Comparison of ENCODE assay signal across 1 cellular context in the genomic region with DNA sequence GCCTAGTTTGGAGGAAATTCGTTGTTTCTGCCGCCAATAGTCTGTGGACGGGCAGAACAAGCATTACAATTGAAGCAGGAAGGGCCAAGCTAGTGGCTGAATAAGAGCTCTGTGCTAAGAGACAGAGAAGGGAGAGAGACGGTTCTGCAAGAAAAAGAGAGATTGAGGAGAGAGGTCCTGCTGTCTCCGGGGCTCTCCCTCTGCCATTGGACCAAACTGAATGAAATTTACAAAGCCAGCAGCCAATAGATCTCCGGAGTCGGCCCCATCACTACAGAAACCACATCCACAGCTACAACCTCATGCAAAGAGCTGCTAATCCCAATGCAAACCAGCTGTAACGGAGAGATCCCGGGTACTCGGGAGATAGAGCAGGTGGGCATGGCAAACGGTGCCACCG.
A peak's percentile ranks its signal among the peaks of the same experiment; 100 is the strongest.
TF ChIP-seq lines count a peak whose summit lies in the region.

A gene (minus strand): TSS at position 148 of the 400 bp plus-strand sequence. CDS start 77,401 bp downstream, outside the sequence.

TF ChIP-seq in GM23338, 12 proteins besides CTCF, POLR2A, EP300 and RAD21:
- TF ChIP-seq, protein P1, sequence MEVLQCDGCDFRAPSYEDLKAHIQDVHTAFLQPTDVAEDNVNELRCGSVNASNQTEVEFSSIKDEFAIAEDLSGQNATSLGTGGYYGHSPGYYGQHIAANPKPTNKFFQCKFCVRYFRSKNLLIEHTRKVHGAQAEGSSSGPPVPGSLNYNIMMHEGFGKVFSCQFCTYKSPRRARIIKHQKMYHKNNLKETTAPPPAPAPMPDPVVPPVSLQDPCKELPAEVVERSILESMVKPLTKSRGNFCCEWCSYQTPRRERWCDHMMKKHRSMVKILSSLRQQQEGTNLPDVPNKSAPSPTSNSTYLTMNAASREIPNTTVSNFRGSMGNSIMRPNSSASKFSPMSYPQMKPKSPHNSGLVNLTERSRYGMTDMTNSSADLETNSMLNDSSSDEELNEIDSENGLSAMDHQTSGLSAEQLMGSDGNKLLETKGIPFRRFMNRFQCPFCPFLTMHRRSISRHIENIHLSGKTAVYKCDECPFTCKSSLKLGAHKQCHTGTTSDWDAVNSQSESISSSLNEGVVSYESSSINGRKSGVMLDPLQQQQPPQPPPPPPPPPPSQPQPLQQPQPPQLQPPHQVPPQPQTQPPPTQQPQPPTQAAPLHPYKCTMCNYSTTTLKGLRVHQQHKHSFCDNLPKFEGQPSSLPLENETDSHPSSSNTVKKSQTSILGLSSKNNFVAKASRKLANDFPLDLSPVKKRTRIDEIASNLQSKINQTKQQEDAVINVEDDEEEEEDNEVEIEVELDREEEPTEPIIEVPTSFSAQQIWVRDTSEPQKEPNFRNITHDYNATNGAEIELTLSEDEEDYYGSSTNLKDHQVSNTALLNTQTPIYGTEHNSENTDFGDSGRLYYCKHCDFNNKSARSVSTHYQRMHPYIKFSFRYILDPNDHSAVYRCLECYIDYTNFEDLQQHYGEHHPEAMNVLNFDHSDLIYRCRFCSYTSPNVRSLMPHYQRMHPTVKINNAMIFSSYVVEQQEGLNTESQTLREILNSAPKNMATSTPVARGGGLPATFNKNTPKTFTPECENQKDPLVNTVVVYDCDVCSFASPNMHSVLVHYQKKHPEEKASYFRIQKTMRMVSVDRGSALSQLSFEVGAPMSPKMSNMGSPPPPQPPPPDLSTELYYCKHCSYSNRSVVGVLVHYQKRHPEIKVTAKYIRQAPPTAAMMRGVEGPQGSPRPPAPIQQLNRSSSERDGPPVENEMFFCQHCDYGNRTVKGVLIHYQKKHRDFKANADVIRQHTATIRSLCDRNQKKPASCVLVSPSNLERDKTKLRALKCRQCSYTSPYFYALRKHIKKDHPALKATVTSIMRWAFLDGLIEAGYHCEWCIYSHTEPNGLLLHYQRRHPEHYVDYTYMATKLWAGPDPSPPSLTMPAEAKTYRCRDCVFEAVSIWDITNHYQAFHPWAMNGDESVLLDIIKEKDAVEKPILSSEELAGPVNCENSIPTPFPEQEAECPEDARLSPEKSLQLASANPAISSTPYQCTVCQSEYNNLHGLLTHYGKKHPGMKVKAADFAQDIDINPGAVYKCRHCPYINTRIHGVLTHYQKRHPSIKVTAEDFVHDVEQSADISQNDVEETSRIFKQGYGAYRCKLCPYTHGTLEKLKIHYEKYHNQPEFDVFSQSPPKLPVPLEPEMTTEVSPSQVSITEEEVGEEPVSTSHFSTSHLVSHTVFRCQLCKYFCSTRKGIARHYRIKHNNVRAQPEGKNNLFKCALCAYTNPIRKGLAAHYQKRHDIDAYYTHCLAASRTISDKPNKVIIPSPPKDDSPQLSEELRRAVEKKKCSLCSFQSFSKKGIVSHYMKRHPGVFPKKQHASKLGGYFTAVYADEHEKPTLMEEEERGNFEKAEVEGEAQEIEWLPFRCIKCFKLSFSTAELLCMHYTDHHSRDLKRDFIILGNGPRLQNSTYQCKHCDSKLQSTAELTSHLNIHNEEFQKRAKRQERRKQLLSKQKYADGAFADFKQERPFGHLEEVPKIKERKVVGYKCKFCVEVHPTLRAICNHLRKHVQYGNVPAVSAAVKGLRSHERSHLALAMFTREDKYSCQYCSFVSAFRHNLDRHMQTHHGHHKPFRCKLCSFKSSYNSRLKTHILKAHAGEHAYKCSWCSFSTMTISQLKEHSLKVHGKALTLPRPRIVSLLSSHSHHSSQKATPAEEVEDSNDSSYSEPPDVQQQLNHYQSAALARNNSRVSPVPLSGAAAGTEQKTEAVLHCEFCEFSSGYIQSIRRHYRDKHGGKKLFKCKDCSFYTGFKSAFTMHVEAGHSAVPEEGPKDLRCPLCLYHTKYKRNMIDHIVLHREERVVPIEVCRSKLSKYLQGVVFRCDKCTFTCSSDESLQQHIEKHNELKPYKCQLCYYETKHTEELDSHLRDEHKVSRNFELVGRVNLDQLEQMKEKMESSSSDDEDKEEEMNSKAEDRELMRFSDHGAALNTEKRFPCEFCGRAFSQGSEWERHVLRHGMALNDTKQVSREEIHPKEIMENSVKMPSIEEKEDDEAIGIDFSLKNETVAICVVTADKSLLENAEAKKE (CRISPR knock-in tag; IDR thresholded peaks at IDR 0.05) = no peak
- TF ChIP-seq JUNB (IDR thresholded peaks at IDR 0.05; ENCODE audit: unreplicated experiment) (no peak), POLR2AphosphoS5 (IDR thresholded peaks at IDR 0.05; ENCODE audit: low read depth) (peak; percentile 74), EZH2phosphoT487 (IDR thresholded peaks at IDR 0.05; ENCODE audit: unreplicated experiment) (no peak)
- TF ChIP-seq, protein P2, sequence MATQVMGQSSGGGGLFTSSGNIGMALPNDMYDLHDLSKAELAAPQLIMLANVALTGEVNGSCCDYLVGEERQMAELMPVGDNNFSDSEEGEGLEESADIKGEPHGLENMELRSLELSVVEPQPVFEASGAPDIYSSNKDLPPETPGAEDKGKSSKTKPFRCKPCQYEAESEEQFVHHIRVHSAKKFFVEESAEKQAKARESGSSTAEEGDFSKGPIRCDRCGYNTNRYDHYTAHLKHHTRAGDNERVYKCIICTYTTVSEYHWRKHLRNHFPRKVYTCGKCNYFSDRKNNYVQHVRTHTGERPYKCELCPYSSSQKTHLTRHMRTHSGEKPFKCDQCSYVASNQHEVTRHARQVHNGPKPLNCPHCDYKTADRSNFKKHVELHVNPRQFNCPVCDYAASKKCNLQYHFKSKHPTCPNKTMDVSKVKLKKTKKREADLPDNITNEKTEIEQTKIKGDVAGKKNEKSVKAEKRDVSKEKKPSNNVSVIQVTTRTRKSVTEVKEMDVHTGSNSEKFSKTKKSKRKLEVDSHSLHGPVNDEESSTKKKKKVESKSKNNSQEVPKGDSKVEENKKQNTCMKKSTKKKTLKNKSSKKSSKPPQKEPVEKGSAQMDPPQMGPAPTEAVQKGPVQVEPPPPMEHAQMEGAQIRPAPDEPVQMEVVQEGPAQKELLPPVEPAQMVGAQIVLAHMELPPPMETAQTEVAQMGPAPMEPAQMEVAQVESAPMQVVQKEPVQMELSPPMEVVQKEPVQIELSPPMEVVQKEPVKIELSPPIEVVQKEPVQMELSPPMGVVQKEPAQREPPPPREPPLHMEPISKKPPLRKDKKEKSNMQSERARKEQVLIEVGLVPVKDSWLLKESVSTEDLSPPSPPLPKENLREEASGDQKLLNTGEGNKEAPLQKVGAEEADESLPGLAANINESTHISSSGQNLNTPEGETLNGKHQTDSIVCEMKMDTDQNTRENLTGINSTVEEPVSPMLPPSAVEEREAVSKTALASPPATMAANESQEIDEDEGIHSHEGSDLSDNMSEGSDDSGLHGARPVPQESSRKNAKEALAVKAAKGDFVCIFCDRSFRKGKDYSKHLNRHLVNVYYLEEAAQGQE (IDR thresholded peaks at IDR 0.05; ENCODE audit: unreplicated experiment) = no peak
